Comparison of ENCODE assay signal across 22 cellular contexts in genomic region chr19:47762151-47762550, GRCh38. TPM values are rescaled to one million over a fixed set of nuclear protein-coding genes. Genes with fewer than 3 reads are reported as not detected.
DNase-seq lines count a peak whose midpoint lies in the region; ATAC-seq, FAIRE-seq and TF ChIP-seq lines count a peak whose summit lies in the region.
"Had no signal": no experiment of that assay in that cellular context is flagged by ENCODE, and none has a peak within 500 bp of the region (broad histone marks: within the 10 kb centered on the region; RNA-seq: fewer than 3 reads in every experiment).

No MANE protein-coding gene starts in this region.

- no peaks in the 10 kb centered on the region for H3K9me3 ChIP-seq in HepG2 (ENCODE audit: low read length)
- no peaks in the 10 kb centered on the region for H3K9me3 ChIP-seq in right lobe of liver
- no peaks in the 10 kb centered on the region for H3K9me3 ChIP-seq in T-helper 17 cell (ENCODE audit: control insufficient read depth, low read length, poor library complexity, severe bottlenecking)

- intact Hi-C loops in HepG2 (cut with micrococcal nuclease; ENCODE audit: unreplicated experiment), result no loop called here
- intact Hi-C loops in right lobe of liver (cut with DNase I), result no loop called here

- H3K79me2 ChIP-seq in HepG2 (ENCODE audit: insufficient read depth, low read length), result no peaks in the 10 kb centered on the region

- in situ Hi-C loops in HepG2 (cut with HindIII; ENCODE audit: extremely low pct_ligation_motif_present, low pct_unique_long_range_greater_than_20kb), result no loop called here

- peaks cover 3 to 4% of the 10 kb centered on the region in 2 donors for H3K9me3 Mint-ChIP-seq in stimulated activated naive B cell treated with anti-CD40 and anti-IgM and Interleukin-4, amounts not matched to agents 10 μg/mL and 1 μg/mL and 100 μg/mL, for 72 hours

- BruUV-seq in HepG2 (replicated peaks; lab: Mats Ljungman, UMichigan), result no TSS peak

- H3K27me3 Mint-ChIP-seq in T-helper 17 cell, result no peaks in the 10 kb centered on the region
- H3K27me3 Mint-ChIP-seq in stimulated activated naive B cell treated with anti-CD40 and anti-IgM and Interleukin-4, amounts not matched to agents 10 μg/mL and 1 μg/mL and 100 μg/mL, for 72 hours, result no peaks in the 10 kb centered on the region
- H3K27me3 Mint-ChIP-seq: CD4-positive, alpha-beta memory T cell had no signal

- no peak overlapping the region for H3K9ac ChIP-seq in HepG2 (ENCODE audit: insufficient read depth, low read depth, low read length)

- no peak overlapping the region for H3K4me3 Mint-ChIP-seq in T-helper 17 cell
- no peak overlapping the region for H3K4me3 Mint-ChIP-seq in stimulated activated naive B cell treated with anti-CD40 and anti-IgM and Interleukin-4, amounts not matched to agents 10 μg/mL and 1 μg/mL and 100 μg/mL, for 72 hours
- H3K4me3 Mint-ChIP-seq: CD4-positive, alpha-beta memory T cell had no signal

- H4K20me1 ChIP-seq in HepG2 (ENCODE audit: insufficient read depth, low read length), result 0 out of 2 replicates have a peak, but pooled peaks cover 5% of the 10 kb centered on the region

- peaks cover 3% of the 10 kb centered on the region for H3K36me3 Mint-ChIP-seq in T-helper 17 cell (ENCODE audit: low read depth)
- peaks cover 30 to 37% of the 10 kb centered on the region in 2 donors for H3K36me3 Mint-ChIP-seq in stimulated activated naive B cell treated with anti-CD40 and anti-IgM and Interleukin-4, amounts not matched to agents 10 μg/mL and 1 μg/mL and 100 μg/mL, for 72 hours

- no peak for FAIRE-seq in HepG2 (lab: Jason Lieb, UNC)
- FAIRE-seq: G401.6, GM12892, H1 had no signal

- WGBS in HepG2 (ENCODE audit: low lambda C conversion rate), result 88% methylated on average over 2 of the region's 3 CpGs
- WGBS in right lobe of liver (ENCODE audit: insufficient coverage, low coverage, low lambda C conversion rate, missing lambda C conversion rate), result 78% methylated on average over 3 of the region's 3 CpGs

- H3K4me1 ChIP-seq in HepG2 (ENCODE audit: insufficient read depth, low read length) (peaks cover 51% of the 10 kb centered on the region), right lobe of liver (peaks cover 0 to 12% (median 6%) of the 10 kb centered on the region in 4 donors)

- TF ChIP-seq POLR2A in HepG2 (IDR thresholded peaks at IDR 0.05; ENCODE audit: insufficient read depth in 1 of 2, low read depth in 2 of 2, low read length in 2 of 2) (no peak), right lobe of liver (IDR thresholded peaks at IDR 0.05) (no peak), erythroblast (IDR thresholded peaks at IDR 0.05; ENCODE audit: low read length) (peak; percentile 17)

- H3K27me3 ChIP-seq in HepG2 (ENCODE audit: control insufficient read depth in 1 of 2, insufficient read depth in 2 of 2, low read length in 2 of 2) (no peaks in the 10 kb centered on the region), right lobe of liver (no peaks in the 10 kb centered on the region)

- no peak overlapping the region for H3K4me2 ChIP-seq in HepG2 (ENCODE audit: low read depth, low read length)

- POLR2A ChIA-PET in HepG2 (lab: Yijun Ruan, JAX), result no interaction called here

- TF ChIP-seq RAD21 in HepG2 (CRISPR knock-in tag; IDR thresholded peaks at IDR 0.05), result no peak

- H3K27ac Mint-ChIP-seq in T-helper 17 cell, result peak overlapping the region; percentile 66
- peak overlapping the region; percentile 62 for H3K27ac Mint-ChIP-seq in stimulated activated naive B cell treated with anti-CD40 and anti-IgM and Interleukin-4, amounts not matched to agents 10 μg/mL and 1 μg/mL and 100 μg/mL, for 72 hours

- CTCF ChIA-PET in HepG2 (lab: Yijun Ruan, JAX; ENCODE audit: low intra/inter-chr PET ratio, low total read pairs), result no interaction called here

- no peak overlapping the region for H2AFZ ChIP-seq in HepG2 (ENCODE audit: low read length)

- peaks cover 6% of the 10 kb centered on the region for H3K4me1 Mint-ChIP-seq in T-helper 17 cell
- H3K4me1 Mint-ChIP-seq in stimulated activated naive B cell treated with anti-CD40 and anti-IgM and Interleukin-4, amounts not matched to agents 10 μg/mL and 1 μg/mL and 100 μg/mL, for 72 hours, result peaks cover 8 to 15% of the 10 kb centered on the region in 2 donors
- H3K4me1 Mint-ChIP-seq: CD4-positive, alpha-beta memory T cell had no signal

- H3K36me3 ChIP-seq in HepG2 (replicated peaks in 1 of 2; ENCODE audit: control insufficient read depth in 1 of 2, insufficient read depth in 2 of 2, low read length in 2 of 2) (peaks cover 0 to 7% of the 10 kb centered on the region in 2 experiments; a peak in 2 of 5 replicates), right lobe of liver (no peaks in the 10 kb centered on the region)

- no peak for TF ChIP-seq CTCF in HepG2 (CRISPR knock-in tag; IDR thresholded peaks at IDR 0.05)
- no peak for TF ChIP-seq CTCF in right lobe of liver (IDR thresholded peaks at IDR 0.05)

- H3K4me3 ChIP-seq in HepG2 (replicated peaks in 1 of 3; ENCODE audit: insufficient read depth in 1 of 3, low read depth in 2 of 3, low read length in 3 of 3) (no peak overlapping the region), right lobe of liver (no peak overlapping the region)

- no peak for ATAC-seq in HepG2
- ATAC-seq in right lobe of liver, result no peak
- peak; percentile 4 for ATAC-seq in T-helper 17 cell
- peak; percentile 12 to 16 for ATAC-seq in stimulated activated naive B cell treated with anti-CD40 and anti-IgM and Interleukin-4, amounts not matched to agents 10 μg/mL and 1 μg/mL and 100 μg/mL, for 72 hours (replicated peaks)

- H3K27ac ChIP-seq in HepG2 (ENCODE audit: extremely low read length, insufficient read depth, low read length), result no peak overlapping the region
- H3K27ac ChIP-seq in right lobe of liver, result no peak overlapping the region

- DNase-seq in HepG2 (ENCODE audit: low spot score) (no peak), right lobe of liver (no peak), T-helper 17 cell (no peak), erythroblast (lab: John Stamatoyannopoulos, UW) (no peak), OCI-M2 (lab: John Stamatoyannopoulos, UW; ENCODE audit: unreplicated experiment) (no peak), Kasumi-1 (lab: John Stamatoyannopoulos, UW) (no peak), dermis blood vessel endothelial cell (no peak)
- DNase-seq in stimulated activated naive B cell treated with anti-CD40 and anti-IgM and Interleukin-4, amounts not matched to agents 10 μg/mL and 1 μg/mL and 100 μg/mL, for 72 hours, result no peak
- DNase-seq: C1 segment of cervical spinal cord; Calu3; CD4-positive, alpha-beta memory T cell; COR-L47; DMS153; DND-41; H7; HCEC 1CT had no signal

- no peak for TF ChIP-seq EP300 in HepG2 (IDR thresholded peaks at IDR 0.05; ENCODE audit: low read depth in 2 of 2, low read length in 2 of 2)
- no peak for TF ChIP-seq EP300 in HepG2 (CRISPR knock-in tag; IDR thresholded peaks at IDR 0.05; ENCODE audit: borderline replicate concordance)

RNA-seq across cellular contexts. Expression of gene SELENOW, which starts 16.4 kb away (rescaled TPM):
- total RNA-seq in HepG2 (2016; rRNA removed; fragmentation: Illumina TruSeq; extraction: Trizol) (57.0 and 64.7 TPM in 2 replicates), right lobe of liver (100 to 1,000 TPM in 3 of 6 experiments, 10 to 100 TPM in 3; 46.4 to 141 (median 83.0) TPM), T-helper 17 cell (100 to 1,000 TPM in 1 of 2 donors, 10 to 100 TPM in 1; 89.5 to 101 TPM), dermis blood vessel endothelial cell (210 and 226 TPM in 2 replicates)
- total RNA-seq in HepG2 (2016; cell fraction: cytosol; rRNA removed; fragmentation: Illumina TruSeq; extraction: Trizol; ENCODE audit: low read depth), result 415 and 416 TPM in 2 replicates
- total RNA-seq in HepG2 (2016; cell fraction: insoluble cytoplasmic fraction; rRNA removed; fragmentation: Illumina TruSeq; extraction: Trizol), result 46.9 and 63.2 TPM in 2 replicates
- total RNA-seq in HepG2 (2016; cell fraction: membrane; rRNA removed; fragmentation: Illumina TruSeq; extraction: Trizol), result 235 and 276 TPM in 2 replicates
- total RNA-seq in HepG2 (2016; cell fraction: nucleus; rRNA removed; fragmentation: Illumina TruSeq; extraction: Trizol), result 28.8 and 32.2 TPM in 2 replicates
- polyA plus RNA-seq in HepG2 (2011; rRNA removed), result 50.3 and 55.8 TPM in 2 replicates
- 52.1 and 56.8 TPM in 2 replicates for polyA plus RNA-seq in HepG2 (2011; cell fraction: cytosol; rRNA removed)
- 41.3 and 52.2 TPM in 2 replicates for polyA plus RNA-seq in HepG2 (2011; cell fraction: nucleus; rRNA removed)
- 14.6 and 20.9 TPM in 2 replicates for polyA plus RNA-seq in HepG2 (2012)
- 421 and 463 TPM in 2 replicates for polyA plus RNA-seq in HepG2 (2016; cell fraction: cytosol; fragmentation: Illumina TruSeq; extraction: Trizol; ENCODE audit: low read depth)
- polyA plus RNA-seq in HepG2 (2016; cell fraction: insoluble cytoplasmic fraction; fragmentation: Illumina TruSeq; extraction: Trizol; ENCODE audit: low read depth), result 46.3 and 48.2 TPM in 2 replicates
- 226 and 236 TPM in 2 replicates for polyA plus RNA-seq in HepG2 (2016; cell fraction: membrane; fragmentation: Illumina TruSeq; extraction: Trizol; ENCODE audit: low read depth)
- polyA plus RNA-seq in HepG2 (2016; cell fraction: nucleus; fragmentation: Illumina TruSeq; extraction: Trizol; ENCODE audit: insufficient read depth, low read depth), result 54.1 and 65.0 TPM in 2 replicates
- 20.3 and 61.1 TPM in 2 replicates for polyA minus RNA-seq in HepG2 (2011; rRNA and poly(A)+ RNA removed; ENCODE audit: low replicate concordance)
- 7.8 and 8.5 TPM in 2 replicates for polyA minus RNA-seq in HepG2 (2011; cell fraction: cytosol; rRNA and poly(A)+ RNA removed)
- 7.5 and 10.1 TPM in 2 replicates for polyA minus RNA-seq in HepG2 (2011; cell fraction: nucleus; rRNA and poly(A)+ RNA removed)

RNA-seq across cellular contexts. Expression of gene NOP53, which starts 16.8 kb away (rescaled TPM):
- total RNA-seq in HepG2 (2016; rRNA removed; fragmentation: Illumina TruSeq; extraction: Trizol), result 44.2 and 53.9 TPM in 2 replicates
- total RNA-seq in HepG2 (2016; cell fraction: cytosol; rRNA removed; fragmentation: Illumina TruSeq; extraction: Trizol; ENCODE audit: low read depth), result 107 and 126 TPM in 2 replicates
- total RNA-seq in HepG2 (2016; cell fraction: insoluble cytoplasmic fraction; rRNA removed; fragmentation: Illumina TruSeq; extraction: Trizol), result 45.6 and 56.7 TPM in 2 replicates
- total RNA-seq in HepG2 (2016; cell fraction: membrane; rRNA removed; fragmentation: Illumina TruSeq; extraction: Trizol), result 135 and 149 TPM in 2 replicates
- total RNA-seq in HepG2 (2016; cell fraction: nucleus; rRNA removed; fragmentation: Illumina TruSeq; extraction: Trizol), result 47.1 and 55.4 TPM in 2 replicates
- polyA plus RNA-seq in HepG2 (2011; rRNA removed), result 137 and 141 TPM in 2 replicates
- 112 and 146 TPM in 2 replicates for polyA plus RNA-seq in HepG2 (2011; cell fraction: cytosol; rRNA removed)
- 144 and 157 TPM in 2 replicates for polyA plus RNA-seq in HepG2 (2011; cell fraction: nucleus; rRNA removed)
- polyA plus RNA-seq in HepG2 (2012), result 184 and 186 TPM in 2 replicates
- polyA plus RNA-seq in HepG2 (2016; cell fraction: cytosol; fragmentation: Illumina TruSeq; extraction: Trizol; ENCODE audit: low read depth), result 140 and 165 TPM in 2 replicates
- polyA plus RNA-seq in HepG2 (2016; cell fraction: insoluble cytoplasmic fraction; fragmentation: Illumina TruSeq; extraction: Trizol; ENCODE audit: low read depth), result 95.8 and 96.6 TPM in 2 replicates
- polyA plus RNA-seq in HepG2 (2016; cell fraction: membrane; fragmentation: Illumina TruSeq; extraction: Trizol; ENCODE audit: low read depth), result 223 and 257 TPM in 2 replicates
- polyA plus RNA-seq in HepG2 (2016; cell fraction: nucleus; fragmentation: Illumina TruSeq; extraction: Trizol; ENCODE audit: insufficient read depth, low read depth), result 129 and 142 TPM in 2 replicates
- polyA minus RNA-seq in HepG2 (2011; rRNA and poly(A)+ RNA removed; ENCODE audit: low replicate concordance), result 51.2 and 58.9 TPM in 2 replicates
- polyA minus RNA-seq in HepG2 (2011; cell fraction: cytosol; rRNA and poly(A)+ RNA removed), result 55.2 and 56.4 TPM in 2 replicates
- 36.2 and 36.4 TPM in 2 replicates for polyA minus RNA-seq in HepG2 (2011; cell fraction: nucleus; rRNA and poly(A)+ RNA removed)
- total RNA-seq in right lobe of liver, result 100 to 1,000 TPM in 1 of 6 experiments, 10 to 100 TPM in 5; 73.6 to 105 (median 79.4) TPM
- total RNA-seq in T-helper 17 cell, result 100 to 1,000 TPM; 742 to 873 TPM
- 68.3 and 105 TPM in 2 replicates for total RNA-seq in dermis blood vessel endothelial cell

RNA-seq across cellular contexts. Expression of gene TPRX1, which starts 42.2 kb away (rescaled TPM):
- total RNA-seq in HepG2 (2016; rRNA removed; fragmentation: Illumina TruSeq; extraction: Trizol) (not detected in 2 replicates), right lobe of liver (not detected), T-helper 17 cell (not detected), dermis blood vessel endothelial cell (not detected in 2 replicates)
- total RNA-seq in HepG2 (2016; cell fraction: cytosol; rRNA removed; fragmentation: Illumina TruSeq; extraction: Trizol; ENCODE audit: low read depth), result not detected in 2 replicates
- not detected in 2 replicates for total RNA-seq in HepG2 (2016; cell fraction: insoluble cytoplasmic fraction; rRNA removed; fragmentation: Illumina TruSeq; extraction: Trizol)
- not detected in 2 replicates for total RNA-seq in HepG2 (2016; cell fraction: membrane; rRNA removed; fragmentation: Illumina TruSeq; extraction: Trizol)
- not detected in 2 replicates for total RNA-seq in HepG2 (2016; cell fraction: nucleus; rRNA removed; fragmentation: Illumina TruSeq; extraction: Trizol)
- polyA plus RNA-seq in HepG2 (2011; rRNA removed), result not detected in 2 replicates
- not detected in 2 replicates for polyA plus RNA-seq in HepG2 (2011; cell fraction: cytosol; rRNA removed)
- polyA plus RNA-seq in HepG2 (2011; cell fraction: nucleus; rRNA removed), result not detected in 2 replicates
- polyA plus RNA-seq in HepG2 (2012), result not detected in 2 replicates
- polyA plus RNA-seq in HepG2 (2016; cell fraction: cytosol; fragmentation: Illumina TruSeq; extraction: Trizol; ENCODE audit: low read depth), result not detected in 2 replicates
- not detected in 2 replicates for polyA plus RNA-seq in HepG2 (2016; cell fraction: insoluble cytoplasmic fraction; fragmentation: Illumina TruSeq; extraction: Trizol; ENCODE audit: low read depth)
- not detected in 2 replicates for polyA plus RNA-seq in HepG2 (2016; cell fraction: membrane; fragmentation: Illumina TruSeq; extraction: Trizol; ENCODE audit: low read depth)
- polyA plus RNA-seq in HepG2 (2016; cell fraction: nucleus; fragmentation: Illumina TruSeq; extraction: Trizol; ENCODE audit: insufficient read depth, low read depth), result not detected in 2 replicates
- polyA minus RNA-seq in HepG2 (2011; rRNA and poly(A)+ RNA removed; ENCODE audit: low replicate concordance), result not detected in 2 replicates
- polyA minus RNA-seq in HepG2 (2011; cell fraction: cytosol; rRNA and poly(A)+ RNA removed), result not detected in 2 replicates
- polyA minus RNA-seq in HepG2 (2011; cell fraction: nucleus; rRNA and poly(A)+ RNA removed), result not detected in 2 replicates
- total RNA-seq: A172; A673; Calu3; CD4-positive, alpha-beta memory T cell; H1; H7 had no signal
- polyA plus RNA-seq: BJ; CD4-positive, alpha-beta memory T cell had no signal

RNA-seq across cellular contexts. Expression of gene EHD2, which starts 48.9 kb away (rescaled TPM):
- total RNA-seq in HepG2 (2016; rRNA removed; fragmentation: Illumina TruSeq; extraction: Trizol), result 0.08 and 0.09 TPM in 2 replicates
- total RNA-seq in HepG2 (2016; cell fraction: cytosol; rRNA removed; fragmentation: Illumina TruSeq; extraction: Trizol; ENCODE audit: low read depth), result not detected in 2 replicates
- not detected in 2 replicates for total RNA-seq in HepG2 (2016; cell fraction: insoluble cytoplasmic fraction; rRNA removed; fragmentation: Illumina TruSeq; extraction: Trizol)
- not detected in 2 replicates for total RNA-seq in HepG2 (2016; cell fraction: membrane; rRNA removed; fragmentation: Illumina TruSeq; extraction: Trizol)
- total RNA-seq in HepG2 (2016; cell fraction: nucleus; rRNA removed; fragmentation: Illumina TruSeq; extraction: Trizol), result not detected in 2 replicates
- polyA plus RNA-seq in HepG2 (2011; rRNA removed), result 0.28 and 0.33 TPM in 2 replicates
- polyA plus RNA-seq in HepG2 (2011; cell fraction: cytosol; rRNA removed), result 0.25 and 0.33 TPM in 2 replicates
- polyA plus RNA-seq in HepG2 (2011; cell fraction: nucleus; rRNA removed), result 1.2 and 1.3 TPM in 2 replicates
- polyA plus RNA-seq in HepG2 (2012), result 0.37 and 0.80 TPM in 2 replicates
- polyA plus RNA-seq in HepG2 (2016; cell fraction: cytosol; fragmentation: Illumina TruSeq; extraction: Trizol; ENCODE audit: low read depth), result not detected in 2 replicates
- 0.05 TPM in 1 of 2 replicates, not detected in the other for polyA plus RNA-seq in HepG2 (2016; cell fraction: insoluble cytoplasmic fraction; fragmentation: Illumina TruSeq; extraction: Trizol; ENCODE audit: low read depth)
- not detected in 2 replicates for polyA plus RNA-seq in HepG2 (2016; cell fraction: membrane; fragmentation: Illumina TruSeq; extraction: Trizol; ENCODE audit: low read depth)
- polyA plus RNA-seq in HepG2 (2016; cell fraction: nucleus; fragmentation: Illumina TruSeq; extraction: Trizol; ENCODE audit: insufficient read depth, low read depth), result not detected in 2 replicates
- polyA minus RNA-seq in HepG2 (2011; rRNA and poly(A)+ RNA removed; ENCODE audit: low replicate concordance), result 0.46 and 5.6 TPM in 2 replicates
- polyA minus RNA-seq in HepG2 (2011; cell fraction: cytosol; rRNA and poly(A)+ RNA removed), result 0.53 and 1.3 TPM in 2 replicates
- 0.26 and 0.87 TPM in 2 replicates for polyA minus RNA-seq in HepG2 (2011; cell fraction: nucleus; rRNA and poly(A)+ RNA removed)
- 10 to 100 TPM in 3 of 6 experiments, 1 to 10 TPM in 3; 3.6 to 20.2 (median 12.8) TPM for total RNA-seq in right lobe of liver
- under 1 TPM in 1 of 2 donors, not detected in 1; 0.70 TPM for total RNA-seq in T-helper 17 cell
- 148 and 336 TPM in 2 replicates for total RNA-seq in dermis blood vessel endothelial cell
- total RNA-seq: CD4-positive, alpha-beta memory T cell had no signal
- polyA plus RNA-seq: CD4-positive, alpha-beta memory T cell had no signal

RNA-seq across cellular contexts. Expression of gene CRX, which starts 59.6 kb away (rescaled TPM):
- not detected in 2 replicates for total RNA-seq in HepG2 (2016; rRNA removed; fragmentation: Illumina TruSeq; extraction: Trizol)
- total RNA-seq in HepG2 (2016; cell fraction: cytosol; rRNA removed; fragmentation: Illumina TruSeq; extraction: Trizol; ENCODE audit: low read depth), result not detected in 2 replicates
- total RNA-seq in HepG2 (2016; cell fraction: insoluble cytoplasmic fraction; rRNA removed; fragmentation: Illumina TruSeq; extraction: Trizol), result not detected in 2 replicates
- not detected in 2 replicates for total RNA-seq in HepG2 (2016; cell fraction: membrane; rRNA removed; fragmentation: Illumina TruSeq; extraction: Trizol)
- total RNA-seq in HepG2 (2016; cell fraction: nucleus; rRNA removed; fragmentation: Illumina TruSeq; extraction: Trizol), result not detected in 2 replicates
- not detected in 2 replicates for polyA plus RNA-seq in HepG2 (2011; rRNA removed)
- not detected in 2 replicates for polyA plus RNA-seq in HepG2 (2011; cell fraction: cytosol; rRNA removed)
- not detected in 2 replicates for polyA plus RNA-seq in HepG2 (2011; cell fraction: nucleus; rRNA removed)
- polyA plus RNA-seq in HepG2 (2012), result not detected in 2 replicates
- not detected in 2 replicates for polyA plus RNA-seq in HepG2 (2016; cell fraction: cytosol; fragmentation: Illumina TruSeq; extraction: Trizol; ENCODE audit: low read depth)
- polyA plus RNA-seq in HepG2 (2016; cell fraction: insoluble cytoplasmic fraction; fragmentation: Illumina TruSeq; extraction: Trizol; ENCODE audit: low read depth), result not detected in 2 replicates
- polyA plus RNA-seq in HepG2 (2016; cell fraction: membrane; fragmentation: Illumina TruSeq; extraction: Trizol; ENCODE audit: low read depth), result not detected in 2 replicates
- polyA plus RNA-seq in HepG2 (2016; cell fraction: nucleus; fragmentation: Illumina TruSeq; extraction: Trizol; ENCODE audit: insufficient read depth, low read depth), result not detected in 2 replicates
- polyA minus RNA-seq in HepG2 (2011; rRNA and poly(A)+ RNA removed; ENCODE audit: low replicate concordance), result not detected in 2 replicates
- polyA minus RNA-seq in HepG2 (2011; cell fraction: cytosol; rRNA and poly(A)+ RNA removed), result not detected in 2 replicates
- polyA minus RNA-seq in HepG2 (2011; cell fraction: nucleus; rRNA and poly(A)+ RNA removed), result not detected in 2 replicates
- total RNA-seq in right lobe of liver, result not detected
- not detected for total RNA-seq in T-helper 17 cell
- not detected in 2 replicates for total RNA-seq in dermis blood vessel endothelial cell
- total RNA-seq: A172; A673; Calu3; CD4-positive, alpha-beta memory T cell; H1 had no signal
- polyA plus RNA-seq: BJ; CD4-positive, alpha-beta memory T cell had no signal

Comparison
In these comparisons a context has a peak if more than half of its experiments do, and no peak if none do; other contexts are left out.
1. ATAC-seq: peak in T-helper 17 cell (single experiment) and stimulated activated naive B cell treated with anti-CD40 and anti-IgM and Interleukin-4, amounts not matched to agents 10 μg/mL and 1 μg/mL and 100 μg/mL, for 72 hours (2 of 2); none in HepG2 (single experiment) and right lobe of liver (0 of 4).